10 cellular contexts compared by ENCODE assay signal in genomic region chr6:164396071-164397047, GRCh38.
A peak's percentile ranks its signal among the peaks of the same experiment; 100 is the strongest.
DNase-seq lines count a peak whose midpoint lies in the region; ATAC-seq, FAIRE-seq and TF ChIP-seq lines count a peak whose summit lies in the region.
"Had no signal": no experiment of that assay in that cellular context is flagged by ENCODE, and none has a peak within 500 bp of the region (broad histone marks: within the 10 kb centered on the region; RNA-seq: fewer than 3 reads in every experiment).

No MANE protein-coding gene starts in this region.

- H3K9me3 ChIP-seq in MM.1S (replicated peaks; ENCODE audit: insufficient read depth, low read length) (no peaks in the 10 kb centered on the region), endothelial cell of umbilical vein (replicated peaks; ENCODE audit: control insufficient read depth, insufficient read depth, low read length) (no peaks in the 10 kb centered on the region)

- in situ Hi-C loops in G401 (cut with HindIII; ENCODE audit: low sequenced_read_pairs) = no loop called here

- H3K36me3 ChIP-seq in MM.1S (replicated peaks; ENCODE audit: insufficient read depth, low read length) (no peaks in the 10 kb centered on the region), endothelial cell of umbilical vein (ENCODE audit: control insufficient read depth in 2 of 2, extremely low read depth in 1 of 2, insufficient read depth in 2 of 2, low read length in 2 of 2) (no peaks in the 10 kb centered on the region)
- H3K36me3 ChIP-seq: cardiac muscle cell had no signal

- no peaks in the 10 kb centered on the region for H3K9me2 ChIP-seq in MM.1S (replicated peaks; ENCODE audit: insufficient read depth, low read length)

- intact Hi-C loops in endothelial cell of umbilical vein (cut with micrococcal nuclease) = no loop called here
- intact Hi-C loops in posterior cingulate gyrus (cut with DNase I) = no loop called here

- no TSS peak for BruUV-seq in endothelial cell of umbilical vein (replicated peaks; lab: Mats Ljungman, UMichigan)

- ATAC-seq in GM18505 (IDR thresholded peaks at IDR 0.05; ENCODE audit: unreplicated experiment) (no peak), GM19035 (IDR thresholded peaks at IDR 0.05; ENCODE audit: unreplicated experiment) (no peak), GM18873 (IDR thresholded peaks at IDR 0.05; ENCODE audit: low FRiP score, unreplicated experiment) (no peak)

- H2AFZ ChIP-seq in MM.1S (ENCODE audit: low read length) (peak overlapping the region; percentile 67), endothelial cell of umbilical vein (ENCODE audit: low read depth, low read length) (peak overlapping the region; percentile 42)

- TF ChIP-seq CTCF in MM.1S (IDR thresholded peaks at IDR 0.05; ENCODE audit: low read length) = no peak
- no peak for TF ChIP-seq CTCF in endothelial cell of umbilical vein (IDR thresholded peaks at IDR 0.05; ENCODE audit: extremely low read depth in 1 of 2, insufficient read depth in 1 of 2, low read depth in 1 of 2, low read length in 2 of 2)

- POLR2A ChIA-PET in endothelial cell of umbilical vein (lab: Charles Lee) = interaction anchor here (0.5 kb wide), 1 partner anchor 1945 kb away, joined by 3 read pairs; no protein-coding TSS in a partner anchor

- H3K27ac ChIP-seq in MM.1S (ENCODE audit: low read length) = no peak overlapping the region
- no peak overlapping the region for H3K27ac ChIP-seq in endothelial cell of umbilical vein (ENCODE audit: insufficient read depth, low read depth, low read length)
- H3K27ac ChIP-seq: cardiac muscle cell had no signal

- no peak for TF ChIP-seq POLR2A in endothelial cell of umbilical vein (IDR thresholded peaks at IDR 0.05; ENCODE audit: low read depth, low read length)
- no peak for TF ChIP-seq POLR2A in GM18505 (IDR thresholded peaks at IDR 0.05; ENCODE audit: borderline replicate concordance, extremely low read depth, insufficient read depth, insufficient read length)

- H4K20me1 ChIP-seq in MM.1S (ENCODE audit: insufficient read depth, low read length) (no peaks in the 10 kb centered on the region), endothelial cell of umbilical vein (replicated peaks; ENCODE audit: control insufficient read depth, extremely low read depth, insufficient read depth, low read length) (no peaks in the 10 kb centered on the region)

- H3F3A ChIP-seq in MM.1S (ENCODE audit: insufficient read depth, low read length) = no peaks in the 10 kb centered on the region

- DNase-seq in G401 (ENCODE audit: low spot score) (peak; percentile 98), MM.1S (peak; percentile 63), endothelial cell of umbilical vein (ENCODE audit: low read depth, low spot score) (peak; percentile 57), posterior cingulate gyrus (peak in 6 of 10 donors; percentile 30 to 86 (median 40)), NCI-H2171 (lab: John Stamatoyannopoulos, UW) (no peak)
- DNase-seq: NCI-H2227 treated with DMSO at 0.1 percent for 48 hours had no signal

- H3K9ac ChIP-seq in MM.1S (ENCODE audit: low read length) = no peak overlapping the region
- peak overlapping the region; percentile 6 for H3K9ac ChIP-seq in endothelial cell of umbilical vein (replicated peaks; ENCODE audit: extremely low read depth, insufficient read depth, low read length)

- H3K27me3 ChIP-seq in MM.1S (replicated peaks; ENCODE audit: insufficient read depth, low read length) = no peaks in the 10 kb centered on the region
- no peaks in the 10 kb centered on the region for H3K27me3 ChIP-seq in endothelial cell of umbilical vein (ENCODE audit: control insufficient read depth in 2 of 2, insufficient read depth in 2 of 2, low read length in 2 of 2)
- H3K27me3 ChIP-seq: cardiac muscle cell had no signal

- dilution Hi-C loops in endothelial cell of umbilical vein (cut with MboI; ENCODE audit: extremely low pct_ligation_motif_present, low sequenced_read_pairs) = no loop called here

- peak; percentile 76 for FAIRE-seq in endothelial cell of umbilical vein (lab: Jason Lieb, UNC)

- H3K4me1 ChIP-seq in MM.1S (ENCODE audit: low read length) (no peaks in the 10 kb centered on the region), endothelial cell of umbilical vein (ENCODE audit: control insufficient read depth, extremely low read depth, insufficient read depth, low read length) (peaks cover 29% of the 10 kb centered on the region)

- H3K79me2 ChIP-seq in MM.1S (ENCODE audit: low read length) (no peaks in the 10 kb centered on the region), endothelial cell of umbilical vein (ENCODE audit: control insufficient read depth, insufficient read depth, low read length) (no peaks in the 10 kb centered on the region)

- H3K4me3 ChIP-seq in MM.1S (ENCODE audit: low read length) (no peak overlapping the region; the same call in 1 of the 2 replicates), endothelial cell of umbilical vein (replicated peaks in 1 of 3; ENCODE audit: insufficient read depth in 1 of 3, low read depth in 1 of 3, low read length in 3 of 3) (peak overlapping the region in 2 of 3 experiments; percentile 13 to 43)
- H3K4me3 ChIP-seq: cardiac muscle cell had no signal

- no peaks in the 10 kb centered on the region for H3K9me1 ChIP-seq in endothelial cell of umbilical vein (replicated peaks; ENCODE audit: control insufficient read depth, extremely low read depth, insufficient read depth, low read length)

- CTCF ChIA-PET in endothelial cell of umbilical vein (lab: Charles Lee) = interaction anchor here (0.7 kb wide), 1 partner anchor 68 kb away, joined by 4 read pairs; no protein-coding TSS in a partner anchor

- H3K4me2 ChIP-seq in MM.1S (ENCODE audit: low read depth, low read length) = peak overlapping the region; percentile 39; the same call in 1 of the 2 replicates
- H3K4me2 ChIP-seq in endothelial cell of umbilical vein (ENCODE audit: insufficient read depth, low read length) = peak overlapping the region; percentile 73

TF ChIP-seq in endothelial cell of umbilical vein, 7 proteins besides CTCF, POLR2A, EP300 and RAD21:
- TF ChIP-seq POLR2AphosphoS5 (IDR thresholded peaks at IDR 0.05; ENCODE audit: insufficient read depth, low read depth, low read length) = peak; percentile 33
- TF ChIP-seq MYC (IDR thresholded peaks at IDR 0.05; ENCODE audit: low read depth, low read length) = no peak
- TF ChIP-seq GATA2 (IDR thresholded peaks at IDR 0.05; ENCODE audit: insufficient read depth, insufficient read length, low read depth, low read length) = peak; percentile 26
TF ChIP-seq in endothelial cell of umbilical vein: peak in this region for 2.
